Comparison of ENCODE assay signal across 1 cellular context in genomic region chr4:15513545-15513944, GRCh38.
TF ChIP-seq lines count a peak whose summit lies in the region.

No MANE protein-coding gene starts in this region.

TF ChIP-seq in GM23338, 12 proteins besides CTCF, POLR2A, EP300 and RAD21 (continued from another document):
- TF ChIP-seq, protein P1, sequence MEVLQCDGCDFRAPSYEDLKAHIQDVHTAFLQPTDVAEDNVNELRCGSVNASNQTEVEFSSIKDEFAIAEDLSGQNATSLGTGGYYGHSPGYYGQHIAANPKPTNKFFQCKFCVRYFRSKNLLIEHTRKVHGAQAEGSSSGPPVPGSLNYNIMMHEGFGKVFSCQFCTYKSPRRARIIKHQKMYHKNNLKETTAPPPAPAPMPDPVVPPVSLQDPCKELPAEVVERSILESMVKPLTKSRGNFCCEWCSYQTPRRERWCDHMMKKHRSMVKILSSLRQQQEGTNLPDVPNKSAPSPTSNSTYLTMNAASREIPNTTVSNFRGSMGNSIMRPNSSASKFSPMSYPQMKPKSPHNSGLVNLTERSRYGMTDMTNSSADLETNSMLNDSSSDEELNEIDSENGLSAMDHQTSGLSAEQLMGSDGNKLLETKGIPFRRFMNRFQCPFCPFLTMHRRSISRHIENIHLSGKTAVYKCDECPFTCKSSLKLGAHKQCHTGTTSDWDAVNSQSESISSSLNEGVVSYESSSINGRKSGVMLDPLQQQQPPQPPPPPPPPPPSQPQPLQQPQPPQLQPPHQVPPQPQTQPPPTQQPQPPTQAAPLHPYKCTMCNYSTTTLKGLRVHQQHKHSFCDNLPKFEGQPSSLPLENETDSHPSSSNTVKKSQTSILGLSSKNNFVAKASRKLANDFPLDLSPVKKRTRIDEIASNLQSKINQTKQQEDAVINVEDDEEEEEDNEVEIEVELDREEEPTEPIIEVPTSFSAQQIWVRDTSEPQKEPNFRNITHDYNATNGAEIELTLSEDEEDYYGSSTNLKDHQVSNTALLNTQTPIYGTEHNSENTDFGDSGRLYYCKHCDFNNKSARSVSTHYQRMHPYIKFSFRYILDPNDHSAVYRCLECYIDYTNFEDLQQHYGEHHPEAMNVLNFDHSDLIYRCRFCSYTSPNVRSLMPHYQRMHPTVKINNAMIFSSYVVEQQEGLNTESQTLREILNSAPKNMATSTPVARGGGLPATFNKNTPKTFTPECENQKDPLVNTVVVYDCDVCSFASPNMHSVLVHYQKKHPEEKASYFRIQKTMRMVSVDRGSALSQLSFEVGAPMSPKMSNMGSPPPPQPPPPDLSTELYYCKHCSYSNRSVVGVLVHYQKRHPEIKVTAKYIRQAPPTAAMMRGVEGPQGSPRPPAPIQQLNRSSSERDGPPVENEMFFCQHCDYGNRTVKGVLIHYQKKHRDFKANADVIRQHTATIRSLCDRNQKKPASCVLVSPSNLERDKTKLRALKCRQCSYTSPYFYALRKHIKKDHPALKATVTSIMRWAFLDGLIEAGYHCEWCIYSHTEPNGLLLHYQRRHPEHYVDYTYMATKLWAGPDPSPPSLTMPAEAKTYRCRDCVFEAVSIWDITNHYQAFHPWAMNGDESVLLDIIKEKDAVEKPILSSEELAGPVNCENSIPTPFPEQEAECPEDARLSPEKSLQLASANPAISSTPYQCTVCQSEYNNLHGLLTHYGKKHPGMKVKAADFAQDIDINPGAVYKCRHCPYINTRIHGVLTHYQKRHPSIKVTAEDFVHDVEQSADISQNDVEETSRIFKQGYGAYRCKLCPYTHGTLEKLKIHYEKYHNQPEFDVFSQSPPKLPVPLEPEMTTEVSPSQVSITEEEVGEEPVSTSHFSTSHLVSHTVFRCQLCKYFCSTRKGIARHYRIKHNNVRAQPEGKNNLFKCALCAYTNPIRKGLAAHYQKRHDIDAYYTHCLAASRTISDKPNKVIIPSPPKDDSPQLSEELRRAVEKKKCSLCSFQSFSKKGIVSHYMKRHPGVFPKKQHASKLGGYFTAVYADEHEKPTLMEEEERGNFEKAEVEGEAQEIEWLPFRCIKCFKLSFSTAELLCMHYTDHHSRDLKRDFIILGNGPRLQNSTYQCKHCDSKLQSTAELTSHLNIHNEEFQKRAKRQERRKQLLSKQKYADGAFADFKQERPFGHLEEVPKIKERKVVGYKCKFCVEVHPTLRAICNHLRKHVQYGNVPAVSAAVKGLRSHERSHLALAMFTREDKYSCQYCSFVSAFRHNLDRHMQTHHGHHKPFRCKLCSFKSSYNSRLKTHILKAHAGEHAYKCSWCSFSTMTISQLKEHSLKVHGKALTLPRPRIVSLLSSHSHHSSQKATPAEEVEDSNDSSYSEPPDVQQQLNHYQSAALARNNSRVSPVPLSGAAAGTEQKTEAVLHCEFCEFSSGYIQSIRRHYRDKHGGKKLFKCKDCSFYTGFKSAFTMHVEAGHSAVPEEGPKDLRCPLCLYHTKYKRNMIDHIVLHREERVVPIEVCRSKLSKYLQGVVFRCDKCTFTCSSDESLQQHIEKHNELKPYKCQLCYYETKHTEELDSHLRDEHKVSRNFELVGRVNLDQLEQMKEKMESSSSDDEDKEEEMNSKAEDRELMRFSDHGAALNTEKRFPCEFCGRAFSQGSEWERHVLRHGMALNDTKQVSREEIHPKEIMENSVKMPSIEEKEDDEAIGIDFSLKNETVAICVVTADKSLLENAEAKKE (CRISPR knock-in tag; IDR thresholded peaks at IDR 0.05) = no peak
- no peak for TF ChIP-seq EZH2phosphoT487 (IDR thresholded peaks at IDR 0.05; ENCODE audit: unreplicated experiment)
- TF ChIP-seq EZH2 (IDR thresholded peaks at IDR 0.05; ENCODE audit: low read depth, unreplicated experiment) = no peak
- no peak for TF ChIP-seq ZNF114 (CRISPR knock-in tag; IDR thresholded peaks at IDR 0.05)
- TF ChIP-seq, protein P2, sequence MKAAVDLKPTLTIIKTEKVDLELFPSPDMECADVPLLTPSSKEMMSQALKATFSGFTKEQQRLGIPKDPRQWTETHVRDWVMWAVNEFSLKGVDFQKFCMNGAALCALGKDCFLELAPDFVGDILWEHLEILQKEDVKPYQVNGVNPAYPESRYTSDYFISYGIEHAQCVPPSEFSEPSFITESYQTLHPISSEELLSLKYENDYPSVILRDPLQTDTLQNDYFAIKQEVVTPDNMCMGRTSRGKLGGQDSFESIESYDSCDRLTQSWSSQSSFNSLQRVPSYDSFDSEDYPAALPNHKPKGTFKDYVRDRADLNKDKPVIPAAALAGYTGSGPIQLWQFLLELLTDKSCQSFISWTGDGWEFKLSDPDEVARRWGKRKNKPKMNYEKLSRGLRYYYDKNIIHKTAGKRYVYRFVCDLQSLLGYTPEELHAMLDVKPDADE (IDR thresholded peaks at IDR 0.05) = no peak
- TF ChIP-seq JUNB (IDR thresholded peaks at IDR 0.05; ENCODE audit: unreplicated experiment) = no peak
- TF ChIP-seq ZNF331 (CRISPR knock-in tag; IDR thresholded peaks at IDR 0.05; ENCODE audit: low read depth) = no peak
- no peak for TF ChIP-seq POLR2AphosphoS5 (IDR thresholded peaks at IDR 0.05; ENCODE audit: low read depth)
- no peak for TF ChIP-seq NANOG (IDR thresholded peaks at IDR 0.05; ENCODE audit: borderline replicate concordance)
- TF ChIP-seq CREB1 (CRISPR knock-in tag; IDR thresholded peaks at IDR 0.05; ENCODE audit: low read depth) = no peak
- no peak for TF ChIP-seq REST (IDR thresholded peaks at IDR 0.05; ENCODE audit: unreplicated experiment)
TF ChIP-seq in GM23338: peak in this region for 0.
